8 cellular contexts compared by ENCODE assay signal in the genomic region with DNA sequence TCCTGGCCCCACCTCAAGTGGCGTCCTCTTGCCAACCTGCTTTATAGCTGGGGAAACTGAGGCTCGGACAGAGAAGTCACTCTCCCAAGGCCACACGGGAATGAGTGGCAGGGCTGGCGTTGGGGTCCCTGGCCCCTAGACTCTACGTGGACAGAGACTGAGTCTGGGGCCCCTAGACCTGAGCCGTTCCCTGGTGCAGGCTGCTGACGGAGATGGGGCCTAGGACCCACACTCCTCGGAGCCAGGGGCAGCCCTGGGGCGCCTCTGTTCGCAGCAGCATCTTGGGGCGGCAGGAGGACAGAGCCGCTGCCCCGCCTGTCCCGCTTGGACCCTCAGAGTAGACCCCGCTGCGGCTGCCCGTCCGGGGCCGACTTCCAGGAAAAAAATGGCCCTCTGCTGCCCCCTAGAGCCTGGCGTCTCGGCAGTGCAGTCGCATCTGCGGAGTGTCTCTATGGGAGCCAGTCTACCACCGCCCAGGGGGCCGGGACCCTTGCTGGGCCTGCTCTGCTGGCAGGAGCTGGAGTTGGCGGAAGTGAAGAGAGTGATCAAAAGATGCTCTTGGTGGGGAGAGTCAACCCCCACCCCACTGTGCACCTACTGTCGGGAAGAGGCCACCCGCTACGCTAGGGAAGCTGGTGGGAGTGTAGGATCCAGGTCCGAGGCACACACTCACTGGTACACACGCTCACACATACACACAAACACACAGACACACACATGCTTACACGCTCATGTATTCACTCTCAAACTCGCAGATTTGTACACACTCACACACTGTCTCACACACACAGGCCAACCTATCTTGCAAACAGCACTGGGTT.
DNase-seq lines count a peak whose midpoint lies in the region; ATAC-seq and TF ChIP-seq lines count a peak whose summit lies in the region.

No MANE protein-coding gene starts in this region.

- in situ Hi-C loops in astrocyte of the cerebellum (cut with HindIII; ENCODE audit: low sequenced_read_pairs) = no loop called here

- ATAC-seq in HG02610 (IDR thresholded peaks at IDR 0.05; ENCODE audit: unreplicated experiment) = no peak
- ATAC-seq in HG02938 (IDR thresholded peaks at IDR 0.05; ENCODE audit: unreplicated experiment) = no peak

- H3K4me3 ChIP-seq in astrocyte of the cerebellum (ENCODE audit: low read depth, low read length) = no peak overlapping the region

- TF ChIP-seq CTCF in astrocyte of the cerebellum (IDR thresholded peaks at IDR 0.05; ENCODE audit: low read depth, low read length, missing control alignments) = peak; percentile 78

- DNase-seq in COLO829 (ENCODE audit: low spot score) (peak; percentile 30), HuH-7 (ENCODE audit: low spot score) (peak; percentile 97), T-helper 9 cell (peak; percentile 41), astrocyte of the cerebellum (ENCODE audit: low read depth) (no peak), iPS-NIHi7 (ENCODE audit: extremely low spot score) (peak; percentile 95)
- DNase-seq in stimulated activated CD4-positive, alpha-beta T cell treated with anti-CD3 and anti-CD28 coated beads, Interleukin-2, amount 100 ng/mL, for 24 hours = peak; percentile 77 to 80
